In the genomic region with DNA sequence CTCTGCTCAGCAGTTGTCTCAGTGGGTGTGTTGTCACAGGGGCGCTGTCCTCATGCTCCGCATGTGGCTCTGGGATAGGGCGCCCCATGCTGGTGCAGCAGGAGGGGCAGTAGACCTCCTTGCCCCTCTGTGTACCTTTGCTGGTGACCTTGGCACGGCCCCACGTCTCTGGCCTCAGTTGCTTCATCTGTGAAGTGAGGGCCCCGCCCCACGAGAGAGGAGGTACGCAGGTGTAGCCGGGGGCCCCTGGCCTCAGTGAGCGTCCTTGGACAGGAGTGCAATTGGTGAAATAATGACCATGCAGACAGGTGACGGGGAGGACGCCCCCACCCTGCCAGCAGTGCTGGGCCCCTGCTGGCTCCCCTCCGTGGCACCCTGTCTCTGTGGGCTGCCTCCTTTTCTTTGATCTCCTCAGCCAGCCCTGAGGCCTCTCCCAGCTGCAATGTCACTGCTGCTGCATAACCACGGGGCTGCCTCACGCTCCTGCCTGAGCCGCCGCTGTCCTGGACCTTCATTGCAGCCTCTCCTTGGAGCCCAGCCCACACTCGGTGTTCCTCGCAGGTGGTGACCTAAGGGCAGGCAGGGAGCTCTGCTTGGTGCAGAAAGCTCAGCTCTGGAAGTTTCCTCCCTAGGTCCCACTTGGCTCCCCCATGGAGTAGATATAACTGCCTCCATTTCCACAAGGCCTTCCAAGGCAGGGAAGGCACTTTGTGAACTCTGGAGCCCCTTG, we compare ENCODE assay signal across 17 cellular contexts.
"Had no signal": no experiment of that assay in that cellular context is flagged by ENCODE, and none has a peak within 500 bp of the region (broad histone marks: within the 10 kb centered on the region; RNA-seq: fewer than 3 reads in every experiment).

No MANE protein-coding gene starts in this region.

- H3K36me3 ChIP-seq: uterus had no signal

- DNase-seq: activated CD4-positive, alpha-beta T cell treated with anti-CD3 and anti-CD28 coated beads for 1 hour; activated CD4-positive, alpha-beta T cell treated with anti-CD3 and anti-CD28 coated beads, Interleukin-2, amount 50 U/mL, for 48 hours; activated naive CD4-positive, alpha-beta T cell treated with anti-CD3 and anti-CD28 coated beads for 36 hours; central memory CD4-positive, alpha-beta T cell; effector memory CD8-positive, alpha-beta T cell; kidney glomerular epithelial cell; mammary epithelial cell; mucosa of descending colon; occipital lobe; psoas muscle; stimulated activated CD4-positive, alpha-beta T cell treated with anti-CD3 and anti-CD28 coated beads, Interleukin-4, amount 100 ng/mL, for 1 hour; T1000 had no signal

- H3K4me3 Mint-ChIP-seq: activated naive CD4-positive, alpha-beta T cell treated with anti-CD3 and anti-CD28 coated beads for 36 hours; dendritic cell treated with granulocyte-macrophage colony-stimulating factor and Interleukin-4, amounts not matched to agents 40 ng/mL and 50 ng/mL, for 4 days; effector memory CD8-positive, alpha-beta T cell; nephron; stimulated activated naive CD8-positive, alpha-beta T cell treated with anti-CD3 and anti-CD28 coated beads, Interleukin-15, amount 100 ng/mL, for 72 hours had no signal

- H3K4me1 ChIP-seq: psoas muscle, uterus had no signal

- H3K27me3 ChIP-seq: gastroesophageal sphincter, uterus had no signal

- H3K27ac Mint-ChIP-seq: activated naive CD4-positive, alpha-beta T cell treated with anti-CD3 and anti-CD28 coated beads for 36 hours; dendritic cell treated with granulocyte-macrophage colony-stimulating factor and Interleukin-4, amounts not matched to agents 40 ng/mL and 50 ng/mL, for 4 days; effector memory CD8-positive, alpha-beta T cell; nephron; stimulated activated naive CD8-positive, alpha-beta T cell treated with anti-CD3 and anti-CD28 coated beads, Interleukin-15, amount 100 ng/mL, for 72 hours had no signal

- H3K27ac ChIP-seq: gastroesophageal sphincter, psoas muscle, uterus had no signal

- H3K4me1 Mint-ChIP-seq: nephron had no signal

- ATAC-seq: effector memory CD8-positive, alpha-beta T cell; gastroesophageal sphincter; mucosa of descending colon; stimulated activated naive CD8-positive, alpha-beta T cell treated with anti-CD3 and anti-CD28 coated beads, Interleukin-15, amount 100 ng/mL, for 72 hours had no signal

- H3K4me3 ChIP-seq: gastroesophageal sphincter, mucosa of descending colon, psoas muscle, uterus had no signal

- H3K27me3 Mint-ChIP-seq: dendritic cell treated with granulocyte-macrophage colony-stimulating factor and Interleukin-4, amounts not matched to agents 40 ng/mL and 50 ng/mL, for 4 days; effector memory CD8-positive, alpha-beta T cell; stimulated activated naive CD8-positive, alpha-beta T cell treated with anti-CD3 and anti-CD28 coated beads, Interleukin-15, amount 100 ng/mL, for 72 hours had no signal
